In the genomic region with DNA sequence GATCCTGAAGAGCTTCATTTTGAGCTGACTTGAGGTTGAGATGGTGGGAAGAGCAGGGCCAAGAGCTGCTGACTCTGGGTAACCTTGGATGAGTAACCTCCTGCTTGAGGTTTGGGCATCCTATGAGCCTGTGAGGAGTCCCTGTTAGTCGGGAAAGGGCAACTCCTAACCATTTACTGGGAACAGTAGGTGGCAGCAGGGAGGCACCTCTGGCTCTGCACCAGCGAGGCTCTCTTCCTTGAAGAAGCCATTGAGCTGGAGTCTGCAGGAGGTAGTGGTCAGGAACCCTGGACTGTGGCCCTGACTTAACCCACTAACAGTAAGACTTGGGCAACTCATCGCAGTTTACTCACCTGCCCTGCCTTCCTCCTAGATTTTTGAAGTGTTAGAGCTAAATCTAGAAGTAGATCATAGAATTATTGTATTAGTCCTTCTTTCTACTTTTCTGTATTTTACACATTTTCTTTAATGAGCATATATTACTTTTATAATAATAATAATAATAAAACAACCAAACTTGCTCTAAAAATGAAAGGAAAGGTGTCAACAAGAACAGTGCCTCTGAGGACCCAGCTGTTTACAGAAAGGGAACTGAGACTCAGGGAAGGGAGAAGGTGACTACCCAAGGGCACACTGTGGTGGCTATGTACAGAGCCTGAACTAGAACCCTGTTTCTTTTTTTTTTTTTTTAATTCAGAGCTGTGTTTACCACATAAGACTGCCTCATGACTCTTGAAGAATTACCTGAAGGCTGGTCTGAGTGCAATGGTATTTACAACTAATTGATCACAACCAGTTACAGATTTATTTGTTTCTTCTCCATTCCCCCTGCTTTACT, we compare ENCODE assay signal across 8 cellular contexts. TPM values are rescaled to one million over a fixed set of nuclear protein-coding genes. Genes with fewer than 3 reads are reported as not detected.
DNase-seq lines count a peak whose midpoint lies in the region; ATAC-seq and TF ChIP-seq lines count a peak whose summit lies in the region.

No MANE protein-coding gene starts in this region.

- H3K4me3 ChIP-seq in parathyroid adenoma (ENCODE audit: low read depth, low read length) (no peak overlapping the region), upper lobe of left lung (no peak overlapping the region)

- TF ChIP-seq CTCF in parathyroid adenoma (IDR thresholded peaks at IDR 0.05) (peak; percentile 51), upper lobe of left lung (IDR thresholded peaks at IDR 0.05) (peak; percentile 49 to 77 (median 66))

- no peak overlapping the region for H3K27ac ChIP-seq in parathyroid adenoma
- no peak overlapping the region for H3K27ac ChIP-seq in upper lobe of left lung

- no peaks in the 10 kb centered on the region for H3K4me1 ChIP-seq in parathyroid adenoma
- H3K4me1 ChIP-seq in upper lobe of left lung: peaks cover 0 to 5% (median 0%) of the 10 kb centered on the region in 4 donors

- WGBS in upper lobe of left lung, 2 donors: 0 to 5% methylated on average over 1 to 3 of the region's 3 CpGs

- TF ChIP-seq POLR2A in upper lobe of left lung (IDR thresholded peaks at IDR 0.05): no peak

- H3K9me3 ChIP-seq in parathyroid adenoma (ENCODE audit: control insufficient read depth, low read length): no peaks in the 10 kb centered on the region
- H3K9me3 ChIP-seq in upper lobe of left lung: no peaks in the 10 kb centered on the region

- no peak overlapping the region for H3K4me2 ChIP-seq in parathyroid adenoma (ENCODE audit: low read length)

- H3K27me3 ChIP-seq in parathyroid adenoma (ENCODE audit: control insufficient read depth, insufficient read depth, low read length): no peaks in the 10 kb centered on the region
- H3K27me3 ChIP-seq in upper lobe of left lung: no peaks in the 10 kb centered on the region

- H3K9ac ChIP-seq in parathyroid adenoma: no peak overlapping the region

- peak; percentile 56 for DNase-seq in DMS114 treated with DMSO at 0.1 percent for 48 hours (lab: John Stamatoyannopoulos, UW; ENCODE audit: unreplicated experiment)
- peak; percentile 69 to 75 for DNase-seq in Kasumi-1 (lab: John Stamatoyannopoulos, UW)
- peak; percentile 31 for DNase-seq in SHP77 treated with DMSO at 0.1 percent for 48 hours (lab: John Stamatoyannopoulos, UW)
- DNase-seq in activated naive CD4-positive, alpha-beta T cell treated with Interleukin-2 at 50 U/mL for 16 hours: peak; percentile 50
- DNase-seq in glomerular visceral epithelial cell (ENCODE audit: extremely low spot score): peak; percentile 93
- peak in 1 of 2 donors; percentile 84 for DNase-seq in upper lobe of left lung

- H3K79me2 ChIP-seq in parathyroid adenoma: no peaks in the 10 kb centered on the region

- TF ChIP-seq EP300 in upper lobe of left lung (IDR thresholded peaks at IDR 0.05): no peak

- ATAC-seq in GM21528 (IDR thresholded peaks at IDR 0.05; ENCODE audit: low FRiP score, unreplicated experiment) (peak; percentile 75), upper lobe of left lung (ENCODE audit: low FRiP score in 2 of 2) (peak; percentile 88 to 90)

- no peaks in the 10 kb centered on the region for H3K36me3 ChIP-seq in parathyroid adenoma (ENCODE audit: control insufficient read depth, insufficient read depth, low read length)
- no peaks in the 10 kb centered on the region for H3K36me3 ChIP-seq in upper lobe of left lung

- no peak overlapping the region for H2AFZ ChIP-seq in parathyroid adenoma

RNA-seq across cellular contexts. Expression of gene MEI1, which starts 47.5 kb away (rescaled TPM):
- 10 to 100 TPM in 2 of 6 donors, 1 to 10 TPM in 3, under 1 TPM in 1; 0.89 to 20.7 (median 5.7) TPM for total RNA-seq in upper lobe of left lung

RNA-seq across cellular contexts. Expression of gene CCDC134, which starts 53.7 kb away (rescaled TPM):
- total RNA-seq in upper lobe of left lung: 10 to 100 TPM in 2 of 6 donors, 1 to 10 TPM in 4; 5.5 to 12.6 (median 8.8) TPM

RNA-seq across cellular contexts. Expression of gene SNU13, which starts 58.1 kb away (rescaled TPM):
- total RNA-seq in upper lobe of left lung: 100 to 1,000 TPM in 3 of 6 donors, 10 to 100 TPM in 3; 40.9 to 124 (median 92.0) TPM
